In genomic region chr17:4939804-4940624, GRCh38 we compare ENCODE assay signal across 1 cellular context.
A peak's percentile ranks its signal among the peaks of the same experiment; 100 is the strongest.
TF ChIP-seq lines count a peak whose summit lies in the region.

Gene RNF167, plus strand, starts transcription at chr17:4940268. Its CDS starts 642 bp downstream, at chr17:4940910.
Gene SLC25A11, minus strand, starts transcription at chr17:4940046. Its CDS starts 136 bp downstream, at chr17:4939910.

TF ChIP-seq in K562, 482 proteins besides CTCF, POLR2A, EP300 and RAD21 (continued from another document and continues in another):
- no peak for TF ChIP-seq JUNB (CRISPR knock-in tag; conservative IDR thresholded peaks at IDR 0.05)
- peak; percentile 52 to 86; a peak in 2 of 4 replicates for TF ChIP-seq SIN3A (IDR thresholded peaks at IDR 0.05; ENCODE audit: borderline replicate concordance in 2 of 2, control insufficient read depth in 1 of 2, low read depth in 2 of 2, low read length in 2 of 2)
- peak in 1 of 2 experiments; percentile 87; a peak in 2 of 4 replicates for TF ChIP-seq ZNF639 (CRISPR knock-in tag; conservative IDR thresholded peaks at IDR 0.05 in 1 of 2, IDR thresholded peaks at IDR 0.05 in 1 of 2)
- no peak for TF ChIP-seq KHSRP (IDR thresholded peaks at IDR 0.05)
- TF ChIP-seq GTF2F1 (IDR thresholded peaks at IDR 0.05; ENCODE audit: low read depth, low read length) = peak; percentile 54; the same call in 1 of the 2 replicates
- peak; percentile 93 for TF ChIP-seq ZNF766 (CRISPR knock-in tag; conservative IDR thresholded peaks at IDR 0.05)
- no peak for TF ChIP-seq MYNN (IDR thresholded peaks at IDR 0.05)
- TF ChIP-seq MYNN (CRISPR knock-in tag; IDR thresholded peaks at IDR 0.05) = no peak
- peak; percentile 47 for TF ChIP-seq POLR2AphosphoS5 (IDR thresholded peaks at IDR 0.05; ENCODE audit: control insufficient read depth, insufficient read depth, low read depth, low read length)
- TF ChIP-seq DPF2 (IDR thresholded peaks at IDR 0.05) = no peak
- TF ChIP-seq PCBP2 (IDR thresholded peaks at IDR 0.05; ENCODE audit: low read depth, low read length, poor library complexity, severe bottlenecking) = no peak
- TF ChIP-seq ZNF76 (CRISPR knock-in tag; IDR thresholded peaks at IDR 0.05; ENCODE audit: borderline replicate concordance) = no peak
- no peak for TF ChIP-seq ATF6 (CRISPR knock-in tag; IDR thresholded peaks at IDR 0.05)
- no peak for TF ChIP-seq HNRNPH1 (optimal IDR thresholded peaks at IDR 0.05; ENCODE audit: low read depth, low read length)
- no peak for TF ChIP-seq ZNF77 (CRISPR knock-in tag; IDR thresholded peaks at IDR 0.05)
- TF ChIP-seq TFE3 (CRISPR knock-in tag; IDR thresholded peaks at IDR 0.05) = no peak
- no peak for TF ChIP-seq KAT8 (IDR thresholded peaks at IDR 0.05; ENCODE audit: low read depth)
- TF ChIP-seq BRF1 (IDR thresholded peaks at IDR 0.05; ENCODE audit: borderline replicate concordance, extremely low read depth, insufficient read length) = no peak
- TF ChIP-seq ZNF395 (CRISPR knock-in tag; IDR thresholded peaks at IDR 0.05) = peak; percentile 96
- peak in 1 of 2 experiments; percentile 51; a peak in 1 of 4 replicates for TF ChIP-seq NONO (IDR thresholded peaks at IDR 0.05; ENCODE audit: low read depth in 2 of 2, low read length in 1 of 2)
- TF ChIP-seq MAFG (tag; conservative IDR thresholded peaks at IDR 0.05) = no peak
- no peak for TF ChIP-seq ZC3H11A (IDR thresholded peaks at IDR 0.05; ENCODE audit: low read depth, low read length)
- TF ChIP-seq ZNF609 (CRISPR knock-in tag; IDR thresholded peaks at IDR 0.05; ENCODE audit: borderline replicate concordance) = no peak
- TF ChIP-seq KAT2B (IDR thresholded peaks at IDR 0.05; ENCODE audit: low read depth, low read length) = no peak
- no peak for TF ChIP-seq ZEB2 (IDR thresholded peaks at IDR 0.05)
- TF ChIP-seq NR4A1 (CRISPR knock-in tag; IDR thresholded peaks at IDR 0.05) = no peak
- 0 out of 2 replicates have a peak, but pooled peaks have one; percentile 63 for TF ChIP-seq NR4A1 (tag; IDR thresholded peaks at IDR 0.05)
- TF ChIP-seq MEIS2 (IDR thresholded peaks at IDR 0.05; ENCODE audit: partially characterized antibody) = peak; percentile 85
- TF ChIP-seq ZNF696 (CRISPR knock-in tag; conservative IDR thresholded peaks at IDR 0.05) = no peak
- TF ChIP-seq MNT (conservative IDR thresholded peaks at IDR 0.05) = peak in 1 of 2 experiments; percentile 47; a peak in 3 of 4 replicates
- no peak for TF ChIP-seq BMI1 (IDR thresholded peaks at IDR 0.05; ENCODE audit: low read length)
- TF ChIP-seq HNRNPLL (IDR thresholded peaks at IDR 0.05; ENCODE audit: low read depth, low read length, poor library complexity, severe bottlenecking) = peak; percentile 60
- TF ChIP-seq HEY1 (CRISPR knock-in tag; IDR thresholded peaks at IDR 0.05; ENCODE audit: borderline replicate concordance) = no peak
- no peak for TF ChIP-seq TEAD4 (IDR thresholded peaks at IDR 0.05; ENCODE audit: low read length)
- no peak for TF ChIP-seq TEAD4 (CRISPR knock-in tag; IDR thresholded peaks at IDR 0.05; ENCODE audit: borderline replicate concordance)
- TF ChIP-seq BDP1 (IDR thresholded peaks at IDR 0.05; ENCODE audit: insufficient read depth, insufficient read length) = no peak
- TF ChIP-seq L3MBTL2 (IDR thresholded peaks at IDR 0.05) = peak; percentile 51; the same call in 1 of the 2 replicates
- no peak for TF ChIP-seq HDGF (IDR thresholded peaks at IDR 0.05)
- TF ChIP-seq ZNF316 (IDR thresholded peaks at IDR 0.05) = no peak
- no peak for TF ChIP-seq TSC22D4 (tag; IDR thresholded peaks at IDR 0.05)
- TF ChIP-seq REST (CRISPR knock-in tag; IDR thresholded peaks at IDR 0.05; ENCODE audit: low read depth) = no peak
- no peak for TF ChIP-seq PTRF (tag; IDR thresholded peaks at IDR 0.05)
- peak; percentile 64 for TF ChIP-seq POLR2H (tag; IDR thresholded peaks at IDR 0.05; ENCODE audit: low read depth)
- no peak for TF ChIP-seq ZBTB43 (CRISPR knock-in tag; IDR thresholded peaks at IDR 0.05)
- no peak for TF ChIP-seq PYGO2 (tag; IDR thresholded peaks at IDR 0.05)
- no peak for TF ChIP-seq NR3C1 (CRISPR knock-in tag; IDR thresholded peaks at IDR 0.05)
- TF ChIP-seq MBD2 (IDR thresholded peaks at IDR 0.05; ENCODE audit: borderline replicate concordance, low read depth) = no peak; the same call in 1 of the 2 replicates
- TF ChIP-seq ZSCAN29 (IDR thresholded peaks at IDR 0.05) = no peak
- no peak for TF ChIP-seq NCOA6 (IDR thresholded peaks at IDR 0.05)
- TF ChIP-seq CBX3 (IDR thresholded peaks at IDR 0.05; ENCODE audit: borderline replicate concordance in 1 of 2, low read length in 2 of 2) = no peak
- no peak for TF ChIP-seq SMAD4 (CRISPR knock-in tag; conservative IDR thresholded peaks at IDR 0.05)
- no peak for TF ChIP-seq ZNF444 (CRISPR knock-in tag; IDR thresholded peaks at IDR 0.05)
- peak; percentile 82 for TF ChIP-seq FOXJ2 (tag; IDR thresholded peaks at IDR 0.05)
- no peak for TF ChIP-seq MCM3 (IDR thresholded peaks at IDR 0.05)
- 0 out of 2 replicates have a peak, but pooled peaks have one; percentile 14 for TF ChIP-seq ZBED1 (IDR thresholded peaks at IDR 0.05)
